ENCODE assay signal across 8 cellular contexts in genomic region chr11:96393753-96394348, GRCh38. TPM values are rescaled to one million over a fixed set of nuclear protein-coding genes. Genes with fewer than 3 reads are reported as not detected.
DNase-seq lines count a peak whose midpoint lies in the region; ATAC-seq, FAIRE-seq and TF ChIP-seq lines count a peak whose summit lies in the region.

No MANE protein-coding gene starts in this region.

- H3K27ac ChIP-seq in spleen, result no peak overlapping the region

- TF ChIP-seq CTCF in spleen (IDR thresholded peaks at IDR 0.05 in 8 of 11, conservative IDR thresholded peaks at IDR 0.05 in 3 of 11), result peak; percentile 9 to 70 (median 56)

- 21 to 41% (median 30%) methylated on average over 1 of the region's 1 CpG for WGBS in spleen, 5 donors

- no peaks in the 10 kb centered on the region for H3K9me3 ChIP-seq in spleen

- peak; percentile 80 for TF ChIP-seq RAD21 in Ishikawa (IDR thresholded peaks at IDR 0.05; ENCODE audit: low read depth)

- peak; percentile 82 for FAIRE-seq in frontal cortex (lab: Jason Lieb, UNC)

- TF ChIP-seq POLR2A in spleen (IDR thresholded peaks at IDR 0.05), result no peak

- intact Hi-C loops in spleen (cut with DNase I; ENCODE audit: low total_unique reads), result no loop called here
- intact Hi-C loops in sciatic nerve (cut with DNase I), result no loop called here

- peaks cover 2 to 43% (median 11%) of the 10 kb centered on the region in 6 donors for H3K4me1 ChIP-seq in spleen

- H3K4me3 ChIP-seq in spleen, result no peak overlapping the region

- H3K36me3 ChIP-seq in spleen, result no peaks in the 10 kb centered on the region

- TF ChIP-seq EP300 in Ishikawa (IDR thresholded peaks at IDR 0.05; ENCODE audit: borderline replicate concordance), result no peak

- peak; percentile 71 for DNase-seq in ELR (ENCODE audit: low read depth)
- DNase-seq in SW480 (ENCODE audit: low spot score), result peak; percentile 47
- DNase-seq in frontal cortex (ENCODE audit: low spot score in 2 of 2), result peak in 1 of 2 donors; percentile 16
- DNase-seq in spleen, result no peak
- no peak for DNase-seq in sciatic nerve (ENCODE audit: low spot score)
- DNase-seq in NCI-H187 treated with DMSO at 0.1 percent for 48 hours (lab: John Stamatoyannopoulos, UW), result no peak

- no peak for ATAC-seq in sciatic nerve
- ATAC-seq in GM21515 (IDR thresholded peaks at IDR 0.05; ENCODE audit: unreplicated experiment), result no peak

- no peaks in the 10 kb centered on the region for H3K27me3 ChIP-seq in spleen (replicated peaks in 1 of 7)

TF ChIP-seq in Ishikawa, 13 proteins besides CTCF, POLR2A, EP300 and RAD21:
- TF ChIP-seq EGR1 (IDR thresholded peaks at IDR 0.05), result no peak

RNA-seq across cellular contexts. Expression of gene JRKL, which starts 4.0 kb away (rescaled TPM):
- 13.5 TPM for total RNA-seq in frontal cortex
- 10 to 100 TPM in 1 of 7 donors, 1 to 10 TPM in 6; 6.6 to 11.5 (median 8.8) TPM for total RNA-seq in spleen
- 1 to 10 TPM; 4.3 to 6.3 (median 5.9) TPM for polyA plus RNA-seq in spleen
- 13.4 TPM for total RNA-seq in sciatic nerve

RNA-seq across cellular contexts. Expression of gene CCDC82, which starts 4.1 kb away (rescaled TPM):
- total RNA-seq in frontal cortex (50.5 TPM), spleen (10 to 100 TPM; 22.4 to 59.8 (median 41.4) TPM), sciatic nerve (46.9 TPM)
- polyA plus RNA-seq in spleen, result 10 to 100 TPM; 21.4 to 38.0 (median 28.9) TPM

RNA-seq across cellular contexts. Expression of gene MAML2, which starts 50.9 kb away (rescaled TPM):
- total RNA-seq in frontal cortex, result 3.3 TPM
- total RNA-seq in spleen, result 10 to 100 TPM; 20.8 to 43.4 (median 34.2) TPM
- 1 to 10 TPM; 2.7 to 5.0 (median 3.0) TPM for polyA plus RNA-seq in spleen
- total RNA-seq in sciatic nerve, result 30.4 TPM

Comparison
In these comparisons a context has a peak if more than half of its experiments do, and no peak if none do; other contexts are left out.
1. DNase-seq: peak in ELR (single experiment) and SW480 (single experiment); none in spleen (single experiment), sciatic nerve (single experiment) and NCI-H187 treated with DMSO at 0.1 percent for 48 hours (single experiment).